In genomic region chr3:79651536-79652065, GRCh38 we compare ENCODE assay signal across 13 cellular contexts.
A peak's percentile ranks its signal among the peaks of the same experiment; 100 is the strongest.
DNase-seq lines count a peak whose midpoint lies in the region; ATAC-seq and TF ChIP-seq lines count a peak whose summit lies in the region.
"Had no signal": no experiment of that assay in that cellular context is flagged by ENCODE, and none has a peak within 500 bp of the region (broad histone marks: within the 10 kb centered on the region; RNA-seq: fewer than 3 reads in every experiment).

No MANE protein-coding gene starts in this region.

- peak; percentile 15 for DNase-seq in DMS53 treated with DMSO at 0.1 percent for 48 hours (lab: John Stamatoyannopoulos, UW; ENCODE audit: unreplicated experiment)
- peak; percentile 74 for DNase-seq in NCI-H2107 treated with DMSO at 0.1 percent for 48 hours (lab: John Stamatoyannopoulos, UW; ENCODE audit: unreplicated experiment)
- DNase-seq in astrocyte of the hippocampus (ENCODE audit: low read depth, low spot score), result peak; percentile 9
- DNase-seq in non-pigmented ciliary epithelial cell (ENCODE audit: low read depth), result peak; percentile 6
- DNase-seq in HUDEP-2 (lab: John Stamatoyannopoulos, UW; ENCODE audit: unreplicated experiment in 76 of 76), result no peak
- no peak for DNase-seq in activated CD8-positive, alpha-beta T cell treated with anti-CD3 and anti-CD28 coated beads for 36 hours
- DNase-seq in activated naive CD4-positive, alpha-beta T cell treated with anti-CD3 and anti-CD28 coated beads, Interleukin-2, amount 50 U/mL, for 16 hours, result no peak
- no peak for DNase-seq in hypothalamus (lab: John Stamatoyannopoulos, UW)
- DNase-seq: activated B cell treated with CpG ODN at 0.5 μM for 24 hours; activated naive CD8-positive, alpha-beta T cell treated with anti-CD3 and anti-CD28 coated beads, Interleukin-2, amount 10 ng/mL, durations not matched to agents 7 days and 5 days; HFFc6; hippocampal formation; nucleus accumbens had no signal

- H3K36me3 Mint-ChIP-seq in activated CD8-positive, alpha-beta T cell treated with anti-CD3 and anti-CD28 coated beads for 36 hours (ENCODE audit: low read depth), result no peaks in the 10 kb centered on the region
- H3K36me3 Mint-ChIP-seq: activated naive CD8-positive, alpha-beta T cell treated with anti-CD3 and anti-CD28 coated beads, Interleukin-2, amount 10 ng/mL, durations not matched to agents 7 days and 5 days had no signal

- H3K9me3 Mint-ChIP-seq in activated CD8-positive, alpha-beta T cell treated with anti-CD3 and anti-CD28 coated beads for 36 hours, result peaks cover 1% of the 10 kb centered on the region

- H3K4me3 Mint-ChIP-seq in activated CD8-positive, alpha-beta T cell treated with anti-CD3 and anti-CD28 coated beads for 36 hours, result no peak overlapping the region
- H3K4me3 Mint-ChIP-seq: activated B cell treated with CpG ODN at 0.5 μM for 24 hours; activated naive CD8-positive, alpha-beta T cell treated with anti-CD3 and anti-CD28 coated beads, Interleukin-2, amount 10 ng/mL, durations not matched to agents 7 days and 5 days; HFFc6 had no signal

- no peak for TF ChIP-seq CTCF in activated CD8-positive, alpha-beta T cell treated with anti-CD3 and anti-CD28 coated beads for 36 hours (IDR thresholded peaks at IDR 0.05)

- CTCF ChIA-PET in activated CD8-positive, alpha-beta T cell treated with anti-CD3 and anti-CD28 coated beads for 36 hours (lab: Charles Lee), result no interaction called here

- no peaks in the 10 kb centered on the region for H3K27me3 Mint-ChIP-seq in activated CD8-positive, alpha-beta T cell treated with anti-CD3 and anti-CD28 coated beads for 36 hours
- H3K27me3 Mint-ChIP-seq: activated B cell treated with CpG ODN at 0.5 μM for 24 hours; activated naive CD8-positive, alpha-beta T cell treated with anti-CD3 and anti-CD28 coated beads, Interleukin-2, amount 10 ng/mL, durations not matched to agents 7 days and 5 days had no signal

- POLR2A ChIA-PET in activated CD8-positive, alpha-beta T cell treated with anti-CD3 and anti-CD28 coated beads for 36 hours (lab: Charles Lee), result no interaction called here

- H3K27ac Mint-ChIP-seq in activated CD8-positive, alpha-beta T cell treated with anti-CD3 and anti-CD28 coated beads for 36 hours, result no peak overlapping the region
- H3K27ac Mint-ChIP-seq: activated B cell treated with CpG ODN at 0.5 μM for 24 hours; activated naive CD8-positive, alpha-beta T cell treated with anti-CD3 and anti-CD28 coated beads, Interleukin-2, amount 10 ng/mL, durations not matched to agents 7 days and 5 days; HFFc6 had no signal

- no peaks in the 10 kb centered on the region for H3K4me1 Mint-ChIP-seq in activated CD8-positive, alpha-beta T cell treated with anti-CD3 and anti-CD28 coated beads for 36 hours (ENCODE audit: low read depth)
- H3K4me1 Mint-ChIP-seq: activated B cell treated with CpG ODN at 0.5 μM for 24 hours; activated naive CD8-positive, alpha-beta T cell treated with anti-CD3 and anti-CD28 coated beads, Interleukin-2, amount 10 ng/mL, durations not matched to agents 7 days and 5 days had no signal

- no peak for ATAC-seq in activated CD8-positive, alpha-beta T cell treated with anti-CD3 and anti-CD28 coated beads for 36 hours

- intact Hi-C loops in activated CD8-positive, alpha-beta T cell treated with anti-CD3 and anti-CD28 coated beads for 36 hours (cut with micrococcal nuclease), result no loop called here

Comparison
In these comparisons a context has a peak if more than half of its experiments do, and no peak if none do; other contexts are left out.
1. DNase-seq: peak in DMS53 treated with DMSO at 0.1 percent for 48 hours (single experiment), NCI-H2107 treated with DMSO at 0.1 percent for 48 hours (single experiment), astrocyte of the hippocampus (single experiment) and non-pigmented ciliary epithelial cell (single experiment); none in HUDEP-2 (0 of 76), activated CD8-positive, alpha-beta T cell treated with anti-CD3 and anti-CD28 coated beads for 36 hours (single experiment), activated naive CD4-positive, alpha-beta T cell treated with anti-CD3 and anti-CD28 coated beads, Interleukin-2, amount 50 U/mL, for 16 hours (single experiment) and hypothalamus (0 of 51).